Comparison of ENCODE assay signal across 1 cellular context in the genomic region with DNA sequence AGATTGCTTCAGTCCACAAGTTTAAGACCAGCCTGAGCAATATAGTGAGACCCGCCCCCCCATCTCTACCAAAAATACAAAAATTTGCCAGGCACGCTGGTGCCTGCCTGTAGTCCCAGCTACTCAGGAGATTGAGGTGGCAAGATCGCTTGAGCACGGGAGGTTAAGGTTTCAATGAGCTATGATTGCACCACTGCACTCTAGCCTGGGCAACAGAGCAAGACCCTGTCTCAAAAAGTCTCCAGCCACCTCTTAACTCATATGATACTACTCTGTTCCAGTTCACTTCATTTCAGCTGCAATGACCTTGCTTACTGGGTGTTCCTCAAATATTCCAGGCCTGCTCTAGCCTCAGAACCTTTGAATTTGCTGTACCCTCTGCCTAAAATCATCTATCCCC.
TF ChIP-seq lines count a peak whose summit lies in the region.

No MANE protein-coding gene starts in this region.

TF ChIP-seq in GM12878, 131 proteins besides CTCF, POLR2A, EP300 and RAD21:
- no peak for TF ChIP-seq CHD2 (IDR thresholded peaks at IDR 0.05; ENCODE audit: borderline replicate concordance, low read depth, low read length)
- TF ChIP-seq TCF12 (IDR thresholded peaks at IDR 0.05; ENCODE audit: low read depth, low read length) = no peak
- TF ChIP-seq, protein P1, sequence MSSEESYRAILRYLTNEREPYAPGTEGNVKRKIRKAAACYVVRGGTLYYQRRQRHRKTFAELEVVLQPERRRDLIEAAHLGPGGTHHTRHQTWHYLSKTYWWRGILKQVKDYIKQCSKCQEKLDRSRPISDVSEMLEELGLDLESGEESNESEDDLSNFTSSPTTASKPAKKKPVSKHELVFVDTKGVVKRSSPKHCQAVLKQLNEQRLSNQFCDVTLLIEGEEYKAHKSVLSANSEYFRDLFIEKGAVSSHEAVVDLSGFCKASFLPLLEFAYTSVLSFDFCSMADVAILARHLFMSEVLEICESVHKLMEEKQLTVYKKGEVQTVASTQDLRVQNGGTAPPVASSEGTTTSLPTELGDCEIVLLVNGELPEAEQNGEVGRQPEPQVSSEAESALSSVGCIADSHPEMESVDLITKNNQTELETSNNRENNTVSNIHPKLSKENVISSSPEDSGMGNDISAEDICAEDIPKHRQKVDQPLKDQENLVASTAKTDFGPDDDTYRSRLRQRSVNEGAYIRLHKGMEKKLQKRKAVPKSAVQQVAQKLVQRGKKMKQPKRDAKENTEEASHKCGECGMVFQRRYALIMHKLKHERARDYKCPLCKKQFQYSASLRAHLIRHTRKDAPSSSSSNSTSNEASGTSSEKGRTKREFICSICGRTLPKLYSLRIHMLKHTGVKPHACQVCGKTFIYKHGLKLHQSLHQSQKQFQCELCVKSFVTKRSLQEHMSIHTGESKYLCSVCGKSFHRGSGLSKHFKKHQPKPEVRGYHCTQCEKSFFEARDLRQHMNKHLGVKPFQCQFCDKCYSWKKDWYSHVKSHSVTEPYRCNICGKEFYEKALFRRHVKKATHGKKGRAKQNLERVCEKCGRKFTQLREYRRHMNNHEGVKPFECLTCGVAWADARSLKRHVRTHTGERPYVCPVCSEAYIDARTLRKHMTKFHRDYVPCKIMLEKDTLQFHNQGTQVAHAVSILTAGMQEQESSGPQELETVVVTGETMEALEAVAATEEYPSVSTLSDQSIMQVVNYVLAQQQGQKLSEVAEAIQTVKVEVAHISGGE (CRISPR knock-in tag; IDR thresholded peaks at IDR 0.05) = no peak
- TF ChIP-seq, protein P2, sequence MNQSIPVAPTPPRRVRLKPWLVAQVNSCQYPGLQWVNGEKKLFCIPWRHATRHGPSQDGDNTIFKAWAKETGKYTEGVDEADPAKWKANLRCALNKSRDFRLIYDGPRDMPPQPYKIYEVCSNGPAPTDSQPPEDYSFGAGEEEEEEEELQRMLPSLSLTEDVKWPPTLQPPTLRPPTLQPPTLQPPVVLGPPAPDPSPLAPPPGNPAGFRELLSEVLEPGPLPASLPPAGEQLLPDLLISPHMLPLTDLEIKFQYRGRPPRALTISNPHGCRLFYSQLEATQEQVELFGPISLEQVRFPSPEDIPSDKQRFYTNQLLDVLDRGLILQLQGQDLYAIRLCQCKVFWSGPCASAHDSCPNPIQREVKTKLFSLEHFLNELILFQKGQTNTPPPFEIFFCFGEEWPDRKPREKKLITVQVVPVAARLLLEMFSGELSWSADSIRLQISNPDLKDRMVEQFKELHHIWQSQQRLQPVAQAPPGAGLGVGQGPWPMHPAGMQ (IDR thresholded peaks at IDR 0.05; ENCODE audit: borderline replicate concordance) = no peak
- no peak for TF ChIP-seq MTA3 (IDR thresholded peaks at IDR 0.05; ENCODE audit: borderline replicate concordance, low read length)
- no peak for TF ChIP-seq CREM (IDR thresholded peaks at IDR 0.05; ENCODE audit: low read depth)
